32 cellular contexts compared by ENCODE assay signal in the genomic region with DNA sequence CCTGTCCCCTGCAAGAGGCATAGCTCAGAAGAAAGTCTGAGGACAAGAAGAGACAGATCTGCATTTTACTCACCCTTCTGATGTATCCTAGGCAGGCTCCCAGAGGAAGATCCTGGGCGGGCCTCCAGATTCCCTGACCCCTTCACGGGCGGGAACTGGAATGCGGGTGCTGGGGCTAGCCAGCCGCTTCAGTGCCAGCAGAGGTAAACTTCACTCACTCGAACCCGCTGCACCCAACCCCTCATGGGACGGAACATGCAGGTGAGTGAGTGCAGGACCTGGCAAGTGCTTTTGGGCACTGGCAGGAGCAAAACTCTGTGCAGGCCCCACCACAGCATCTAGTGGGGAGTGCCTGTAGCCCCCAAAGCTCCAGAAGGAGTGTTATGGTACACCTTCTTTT.
"Had no signal": no experiment of that assay in that cellular context is flagged by ENCODE, and none has a peak within 500 bp of the region (broad histone marks: within the 10 kb centered on the region; RNA-seq: fewer than 3 reads in every experiment).

No MANE protein-coding gene starts in this region.

- H3K27me3 Mint-ChIP-seq: activated CD4-positive, alpha-beta memory T cell treated with anti-CD3 and anti-CD28 coated beads for 36 hours; activated CD4-positive, alpha-beta T cell treated with anti-CD3 and anti-CD28 coated beads for 36 hours; activated CD4-positive, alpha-beta T cell treated with anti-CD3 and anti-CD28 coated beads, Interleukin-2, amount 10 ng/mL, durations not matched to agents 24 days and 14 days; activated naive CD4-positive, alpha-beta T cell treated with anti-CD3 and anti-CD28 coated beads, Interleukin-2, amount 50 U/mL, for 24 hours; activated naive CD8-positive, alpha-beta T cell treated with anti-CD3 and anti-CD28 coated beads, Interleukin-2, amount 10 ng/mL, durations not matched to agents 7 days and 5 days; central memory CD8-positive, alpha-beta T cell; T-helper 17 cell had no signal

- ATAC-seq: activated CD4-positive, alpha-beta T cell treated with anti-CD3 and anti-CD28 coated beads for 36 hours; activated CD8-positive, alpha-beta memory T cell treated with anti-CD3 and anti-CD28 coated beads, Interleukin-2, amount 10 ng/mL, durations not matched to agents 7 days and 5 days; activated CD8-positive, alpha-beta T cell treated with anti-CD3 and anti-CD28 coated beads, Interleukin-2, amount 10 ng/mL, durations not matched to agents 7 days and 5 days; esophagus mucosa; T-helper 17 cell had no signal

- H3K4me1 Mint-ChIP-seq: central memory CD8-positive, alpha-beta T cell; endodermal cell had no signal

- H3K36me3 ChIP-seq: brain microvascular endothelial cell, WERI-Rb-1 had no signal

- H3K9me3 Mint-ChIP-seq: activated CD4-positive, alpha-beta memory T cell treated with anti-CD3 and anti-CD28 coated beads for 36 hours; activated CD4-positive, alpha-beta T cell treated with anti-CD3 and anti-CD28 coated beads, Interleukin-2, amount 10 ng/mL, durations not matched to agents 24 days and 14 days; activated naive CD4-positive, alpha-beta T cell treated with anti-CD3 and anti-CD28 coated beads for 36 hours; activated naive CD4-positive, alpha-beta T cell treated with anti-CD3 and anti-CD28 coated beads, Interleukin-2, amount 50 U/mL, for 24 hours; activated T-helper 1 cell treated with anti-CD3 and anti-CD28 coated beads, Interleukin-12 subunit alpha, Interleukin-12 subunit beta, Interleukin-2, Interleukin-4 antibody, amounts not matched to agents 30 ng/mL and 10 ng/mL and 1 ng/mL, durations not matched to agents 14 hours and 24 hours and 36 hours; activated T-helper 2 cell treated with anti-CD3 and anti-CD28 coated beads, Interferon-gamma antibody, Interleukin-2, Interleukin-4, amounts not matched to agents 10 μg/mL and 5 μg/mL and 100 μg/mL, durations not matched to agents 14 hours and 24 hours and 36 hours; central memory CD8-positive, alpha-beta T cell; T-helper 2 cell treated with Interferon-gamma antibody and Interleukin-4, amounts not matched to agents 5 μg/mL and 100 μg/mL, for 36 hours had no signal

- H3K36me3 Mint-ChIP-seq: activated CD4-positive, alpha-beta memory T cell treated with anti-CD3 and anti-CD28 coated beads for 36 hours; activated CD8-positive, alpha-beta memory T cell treated with anti-CD3 and anti-CD28 coated beads, Interleukin-2, amount 10 ng/mL, durations not matched to agents 7 days and 5 days had no signal

- H3K27me3 ChIP-seq: brain microvascular endothelial cell, dorsolateral prefrontal cortex had no signal

- H3K4me3 ChIP-seq: coronary artery, dorsolateral prefrontal cortex had no signal

- H3K27ac ChIP-seq: brain microvascular endothelial cell, coronary artery, dorsolateral prefrontal cortex, WERI-Rb-1 had no signal

- H3K4me3 Mint-ChIP-seq: activated CD4-positive, alpha-beta memory T cell treated with anti-CD3 and anti-CD28 coated beads for 36 hours; activated CD4-positive, alpha-beta T cell treated with anti-CD3 and anti-CD28 coated beads for 36 hours; activated CD4-positive, alpha-beta T cell treated with anti-CD3 and anti-CD28 coated beads, Interleukin-2, amount 10 ng/mL, durations not matched to agents 24 days and 14 days; activated CD8-positive, alpha-beta memory T cell treated with anti-CD3 and anti-CD28 coated beads, Interleukin-2, amount 10 ng/mL, durations not matched to agents 7 days and 5 days; activated CD8-positive, alpha-beta T cell treated with anti-CD3 and anti-CD28 coated beads, Interleukin-2, amount 10 ng/mL, durations not matched to agents 7 days and 5 days; activated naive CD4-positive, alpha-beta T cell treated with anti-CD3 and anti-CD28 coated beads for 36 hours; activated naive CD4-positive, alpha-beta T cell treated with anti-CD3 and anti-CD28 coated beads, Interleukin-2, amount 50 U/mL, for 24 hours; activated T-helper 1 cell treated with anti-CD3 and anti-CD28 coated beads, Interleukin-12 subunit alpha, Interleukin-12 subunit beta, Interleukin-2, Interleukin-4 antibody, amounts not matched to agents 30 ng/mL and 10 ng/mL and 1 ng/mL, durations not matched to agents 14 hours and 24 hours and 36 hours; central memory CD8-positive, alpha-beta T cell; dendritic cell treated with granulocyte-macrophage colony-stimulating factor and Interleukin-4, amounts not matched to agents 40 ng/mL and 50 ng/mL, for 4 days; endodermal cell had no signal

- DNase-seq: activated CD4-positive, alpha-beta memory T cell treated with anti-CD3 and anti-CD28 coated beads for 36 hours; activated CD4-positive, alpha-beta T cell treated with anti-CD3 and anti-CD28 coated beads for 36 hours; activated CD4-positive, CD25-positive, alpha-beta regulatory T cell; activated CD4-positive, CD25-positive, alpha-beta regulatory T cell treated with anti-CD3 and anti-CD28 coated beads, Interleukin-2, amount 50 U/mL, for 72 hours; activated CD8-positive, alpha-beta memory T cell treated with anti-CD3 and anti-CD28 coated beads, Interleukin-2, amount 10 ng/mL, durations not matched to agents 7 days and 5 days; activated CD8-positive, alpha-beta memory T cell treated with anti-CD3 and anti-CD28 coated beads, Interleukin-2, amount 50 U/mL, for 4 hours; activated CD8-positive, alpha-beta T cell treated with anti-CD3 and anti-CD28 coated beads, Interleukin-2, amount 10 ng/mL, durations not matched to agents 7 days and 5 days; activated effector memory CD4-positive, alpha-beta T cell treated with anti-CD3 and anti-CD28 coated beads, Interleukin-2, amount 50 U/mL, for 16 hours; activated naive CD4-positive, alpha-beta T cell treated with anti-CD3 and anti-CD28 coated beads for 36 hours; activated naive CD8-positive, alpha-beta T cell treated with anti-CD3 and anti-CD28 coated beads, Interleukin-2, amount 10 ng/mL, durations not matched to agents 7 days and 5 days; activated T-cell treated with anti-CD3 and anti-CD28 coated beads, Interleukin-2, amount 50 U/mL, for 1 hour; amniotic stem cell; anterior cingulate cortex; brain microvascular endothelial cell; dorsolateral prefrontal cortex; effector memory CD4-positive, alpha-beta T cell; endodermal cell; foreskin fibroblast; head of caudate nucleus; T-helper 1 cell; T-helper 17 cell; T1000; WERI-Rb-1 had no signal

- H3K27ac Mint-ChIP-seq: activated CD4-positive, alpha-beta memory T cell treated with anti-CD3 and anti-CD28 coated beads for 36 hours; activated CD4-positive, alpha-beta T cell treated with anti-CD3 and anti-CD28 coated beads for 36 hours; activated CD4-positive, alpha-beta T cell treated with anti-CD3 and anti-CD28 coated beads, Interleukin-2, amount 10 ng/mL, durations not matched to agents 24 days and 14 days; activated CD8-positive, alpha-beta memory T cell treated with anti-CD3 and anti-CD28 coated beads, Interleukin-2, amount 10 ng/mL, durations not matched to agents 7 days and 5 days; activated CD8-positive, alpha-beta T cell treated with anti-CD3 and anti-CD28 coated beads, Interleukin-2, amount 10 ng/mL, durations not matched to agents 7 days and 5 days; activated naive CD4-positive, alpha-beta T cell treated with anti-CD3 and anti-CD28 coated beads for 36 hours; activated naive CD4-positive, alpha-beta T cell treated with anti-CD3 and anti-CD28 coated beads, Interleukin-2, amount 50 U/mL, for 24 hours; activated naive CD8-positive, alpha-beta T cell treated with anti-CD3 and anti-CD28 coated beads, Interleukin-2, amount 10 ng/mL, durations not matched to agents 7 days and 5 days; activated T-helper 1 cell treated with anti-CD3 and anti-CD28 coated beads, Interleukin-12 subunit alpha, Interleukin-12 subunit beta, Interleukin-2, Interleukin-4 antibody, amounts not matched to agents 30 ng/mL and 10 ng/mL and 1 ng/mL, durations not matched to agents 14 hours and 24 hours and 36 hours; activated T-helper 2 cell treated with anti-CD3 and anti-CD28 coated beads, Interferon-gamma antibody, Interleukin-2, Interleukin-4, amounts not matched to agents 10 μg/mL and 5 μg/mL and 100 μg/mL, durations not matched to agents 14 hours and 24 hours and 36 hours; dendritic cell treated with granulocyte-macrophage colony-stimulating factor and Interleukin-4, amounts not matched to agents 40 ng/mL and 50 ng/mL, for 4 days; endodermal cell; T-helper 17 cell had no signal
